14 cellular contexts compared by ENCODE assay signal in genomic region chr6:43917878-43918382, GRCh38.
DNase-seq lines count a peak whose midpoint lies in the region; ATAC-seq, FAIRE-seq and TF ChIP-seq lines count a peak whose summit lies in the region.
"Had no signal": no experiment of that assay in that cellular context is flagged by ENCODE, and none has a peak within 500 bp of the region (broad histone marks: within the 10 kb centered on the region; RNA-seq: fewer than 3 reads in every experiment).

No MANE protein-coding gene starts in this region.

- H3K27me3 ChIP-seq in MG63: no peaks in the 10 kb centered on the region
- no peaks in the 10 kb centered on the region for H3K27me3 ChIP-seq in bronchial epithelial cell (ENCODE audit: control insufficient read depth, insufficient read depth, low read length)
- no peaks in the 10 kb centered on the region for H3K27me3 ChIP-seq in vagina
- H3K27me3 ChIP-seq: heart right ventricle had no signal

- peak; percentile 62 for DNase-seq in MG63
- DNase-seq in bronchial epithelial cell (ENCODE audit: low read depth): peak; percentile 34
- DNase-seq in kidney tubule cell (ENCODE audit: low spot score): peak; percentile 68
- no peak for DNase-seq in vagina (ENCODE audit: extremely low spot score in 2 of 2)
- DNase-seq in NCI-H446 treated with DMSO at 0.1 percent for 48 hours (lab: John Stamatoyannopoulos, UW): no peak
- DNase-seq: activated naive CD4-positive, alpha-beta T cell; CD4-positive, alpha-beta memory T cell; heart right ventricle; NCI-H345 had no signal

- H3K9me3 ChIP-seq in MG63 (no peaks in the 10 kb centered on the region), vagina (no peaks in the 10 kb centered on the region)
- H3K9me3 ChIP-seq: heart right ventricle, psoas muscle, thoracic aorta had no signal

- H3K4me3 ChIP-seq in MG63: no peak overlapping the region
- H3K4me3 ChIP-seq in bronchial epithelial cell (ENCODE audit: low read depth, low read length): no peak overlapping the region
- no peak overlapping the region for H3K4me3 ChIP-seq in vagina
- H3K4me3 ChIP-seq: heart right ventricle, psoas muscle, SK-N-MC, thoracic aorta had no signal

- no peak for ATAC-seq in HG03469 (IDR thresholded peaks at IDR 0.05; ENCODE audit: unreplicated experiment)
- ATAC-seq in GM21619 (IDR thresholded peaks at IDR 0.05; ENCODE audit: unreplicated experiment): no peak

- peaks cover 22% of the 10 kb centered on the region for H3K4me1 ChIP-seq in vagina

- no peak for FAIRE-seq in bronchial epithelial cell (lab: Jason Lieb, UNC)

- no peak for TF ChIP-seq POLR2A in vagina (IDR thresholded peaks at IDR 0.05)

- intact Hi-C loops in vagina (cut with DNase I): loop anchor here (10.0 kb wide), 1 partner anchor 143 kb away; the partner anchor contains the start of gene VEGFA

- H3K27ac ChIP-seq in vagina: peak overlapping the region; percentile 53
- H3K27ac ChIP-seq: psoas muscle, SK-N-MC, thoracic aorta had no signal

- no peak for TF ChIP-seq CTCF in bronchial epithelial cell (IDR thresholded peaks at IDR 0.05; ENCODE audit: insufficient read depth, low read length, severe bottlenecking)
- no peak for TF ChIP-seq CTCF in vagina (IDR thresholded peaks at IDR 0.05)

- H3K36me3 ChIP-seq in MG63: no peaks in the 10 kb centered on the region
- no peaks in the 10 kb centered on the region for H3K36me3 ChIP-seq in bronchial epithelial cell (ENCODE audit: control insufficient read depth, insufficient read depth, low read length)
- no peaks in the 10 kb centered on the region for H3K36me3 ChIP-seq in vagina
- H3K36me3 ChIP-seq: heart right ventricle, thoracic aorta had no signal

Comparison
In these comparisons a context has a peak if more than half of its experiments do, and no peak if none do; other contexts are left out.
1. DNase-seq: peak in MG63 (single experiment), bronchial epithelial cell (single experiment) and kidney tubule cell (single experiment); none in vagina (0 of 2) and NCI-H446 treated with DMSO at 0.1 percent for 48 hours (single experiment).